Comparison of ENCODE assay signal across 1 cellular context in the genomic region with DNA sequence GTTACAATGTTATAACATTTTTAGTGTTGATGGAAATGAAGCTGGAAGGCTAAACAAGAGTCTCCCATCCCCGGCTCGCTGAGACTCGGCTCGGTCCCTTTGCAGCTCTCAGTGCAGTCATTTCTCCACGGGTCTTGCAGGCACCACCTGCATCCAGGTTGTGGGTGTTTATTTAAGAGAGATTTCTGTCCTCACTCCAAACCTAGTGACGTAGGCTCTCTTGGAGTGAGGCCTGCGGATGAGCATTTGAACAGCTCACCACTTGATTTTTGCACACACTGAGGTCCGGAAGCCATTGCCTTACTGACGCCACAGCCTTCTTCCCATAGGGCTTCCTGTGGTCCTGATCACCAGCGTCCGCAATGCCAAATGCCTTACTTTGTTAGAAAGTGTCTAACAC.
TF ChIP-seq lines count a peak whose summit lies in the region.

No MANE protein-coding gene starts in this region.

TF ChIP-seq in HepG2, 621 proteins besides CTCF, POLR2A, EP300 and RAD21 (continued from another document):
- TF ChIP-seq TFDP2 (CRISPR knock-in tag; IDR thresholded peaks at IDR 0.05) (no peak), BORCS8-MEF2B (CRISPR knock-in tag; IDR thresholded peaks at IDR 0.05) (no peak), FOXC1 (CRISPR knock-in tag; IDR thresholded peaks at IDR 0.05; ENCODE audit: borderline replicate concordance) (no peak), ZFP1 (CRISPR knock-in tag; IDR thresholded peaks at IDR 0.05) (no peak), MBNL3 (CRISPR knock-in tag; conservative IDR thresholded peaks at IDR 0.05) (no peak), SRSF9 (IDR thresholded peaks at IDR 0.05; ENCODE audit: borderline replicate concordance, insufficient read depth, low read depth, low read length, poor library complexity, severe bottlenecking) (no peak), XRCC5 (optimal IDR thresholded peaks at IDR 0.05; ENCODE audit: low read length) (no peak)
- TF ChIP-seq, protein P1, sequence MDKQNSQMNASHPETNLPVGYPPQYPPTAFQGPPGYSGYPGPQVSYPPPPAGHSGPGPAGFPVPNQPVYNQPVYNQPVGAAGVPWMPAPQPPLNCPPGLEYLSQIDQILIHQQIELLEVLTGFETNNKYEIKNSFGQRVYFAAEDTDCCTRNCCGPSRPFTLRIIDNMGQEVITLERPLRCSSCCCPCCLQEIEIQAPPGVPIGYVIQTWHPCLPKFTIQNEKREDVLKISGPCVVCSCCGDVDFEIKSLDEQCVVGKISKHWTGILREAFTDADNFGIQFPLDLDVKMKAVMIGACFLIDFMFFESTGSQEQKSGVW (CRISPR knock-in tag; IDR thresholded peaks at IDR 0.05; ENCODE audit: borderline replicate concordance), result no peak
